ENCODE assay signal across 8 cellular contexts in the genomic region with DNA sequence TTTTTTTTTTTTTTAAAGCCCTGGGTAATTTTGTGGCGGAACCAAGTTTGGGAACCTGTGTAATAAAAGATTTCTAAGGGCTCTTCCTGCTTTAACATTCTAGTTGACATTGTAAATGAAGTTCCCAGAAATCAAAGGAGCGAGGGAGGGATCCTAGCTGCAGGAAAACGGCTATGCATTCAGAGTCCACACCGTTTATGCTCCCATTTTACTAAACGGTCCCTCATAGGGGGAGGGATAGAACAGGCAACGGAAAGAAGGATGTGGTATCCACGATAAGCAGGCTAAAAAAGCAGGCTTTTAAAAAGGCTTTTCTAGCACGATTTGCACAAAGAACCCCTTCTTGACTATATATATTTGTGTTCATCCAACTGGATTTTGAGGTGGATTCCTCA. TPM values are rescaled to one million over a fixed set of nuclear protein-coding genes. Genes with fewer than 3 reads are reported as not detected.
DNase-seq lines count a peak whose midpoint lies in the region; ATAC-seq and TF ChIP-seq lines count a peak whose summit lies in the region.

No MANE protein-coding gene starts in this region.

- peak overlapping the region; percentile 74 for H3K4me3 ChIP-seq in epithelial cell of proximal tubule (ENCODE audit: low read depth, low read length)

- TF ChIP-seq CTCF in epithelial cell of proximal tubule (conservative IDR thresholded peaks at IDR 0.05; ENCODE audit: low read depth, low read length) (no peak), nephron progenitor cell (IDR thresholded peaks at IDR 0.05) (no peak)

- DNase-seq in activated T-cell treated with anti-CD3 and anti-CD28 coated beads, Interleukin-2, amount 50 U/mL, for 72 hours, result no peak
- DNase-seq in activated T-cell treated with anti-CD3 and anti-CD28 coated beads, Interleukin-2, amount 50 U/mL, for 48 hours, result no peak
- DNase-seq in RKO (ENCODE audit: low spot score) (peak; percentile 28), epithelial cell of proximal tubule (ENCODE audit: low read depth) (no peak), nephron progenitor cell (no peak), NK-92 (lab: John Stamatoyannopoulos, UW; ENCODE audit: unreplicated experiment) (no peak)
- DNase-seq in NK-92 treated with Interleukin-12 subunit alpha and Interleukin-12 subunit beta, amount 100 ng/mL, for 24 hours (lab: John Stamatoyannopoulos, UW), result no peak

- peaks cover 24% of the 10 kb centered on the region for H3K4me1 Mint-ChIP-seq in activated T-cell treated with anti-CD3 and anti-CD28 coated beads, Interleukin-2, amount 50 U/mL, for 72 hours (ENCODE audit: low read depth)
- H3K4me1 Mint-ChIP-seq in nephron progenitor cell, result peaks cover 23% of the 10 kb centered on the region

- H3K27me3 Mint-ChIP-seq in activated T-cell treated with anti-CD3 and anti-CD28 coated beads, Interleukin-2, amount 50 U/mL, for 72 hours (ENCODE audit: low read depth), result no peaks in the 10 kb centered on the region
- no peaks in the 10 kb centered on the region for H3K27me3 Mint-ChIP-seq in nephron progenitor cell (ENCODE audit: low read depth, poor library complexity)

- H3K4me3 Mint-ChIP-seq in activated T-cell treated with anti-CD3 and anti-CD28 coated beads, Interleukin-2, amount 50 U/mL, for 72 hours, result peak overlapping the region; percentile 95 to 98
- peak overlapping the region; percentile 99 for H3K4me3 Mint-ChIP-seq in nephron progenitor cell

- ATAC-seq in activated T-cell treated with anti-CD3 and anti-CD28 coated beads, Interleukin-2, amount 50 U/mL, for 72 hours (replicated peaks in 1 of 2), result peak; percentile 24 to 36
- ATAC-seq in GM18498 (IDR thresholded peaks at IDR 0.05; ENCODE audit: unreplicated experiment), result no peak

- no peaks in the 10 kb centered on the region for H3K9me3 Mint-ChIP-seq in activated T-cell treated with anti-CD3 and anti-CD28 coated beads, Interleukin-2, amount 50 U/mL, for 72 hours
- no peaks in the 10 kb centered on the region for H3K9me3 Mint-ChIP-seq in nephron progenitor cell

- peak overlapping the region; percentile 41 for H3K27ac Mint-ChIP-seq in activated T-cell treated with anti-CD3 and anti-CD28 coated beads, Interleukin-2, amount 50 U/mL, for 72 hours
- peak overlapping the region; percentile 59 for H3K27ac Mint-ChIP-seq in nephron progenitor cell

- H3K36me3 Mint-ChIP-seq in activated T-cell treated with anti-CD3 and anti-CD28 coated beads, Interleukin-2, amount 50 U/mL, for 72 hours (ENCODE audit: insufficient read depth in 2 of 2), result peaks cover 0 to 2% of the 10 kb centered on the region in 2 donors
- H3K36me3 Mint-ChIP-seq in nephron progenitor cell (ENCODE audit: low read depth), result peaks cover 8% of the 10 kb centered on the region

RNA-seq across cellular contexts. Expression of a gene that starts 0.6 kb away (rescaled TPM):
- total RNA-seq in activated T-cell treated with anti-CD3 and anti-CD28 coated beads, Interleukin-2, amount 50 U/mL, for 72 hours, result 1 to 10 TPM; 3.3 to 4.4 TPM
- 10.7 and 13.1 TPM in 2 replicates for total RNA-seq in epithelial cell of proximal tubule

RNA-seq across cellular contexts. Expression of a gene that starts 35.7 kb away (rescaled TPM):
- under 1 TPM in 1 of 2 donors, not detected in 1; 0.14 TPM for total RNA-seq in activated T-cell treated with anti-CD3 and anti-CD28 coated beads, Interleukin-2, amount 50 U/mL, for 72 hours
- 0.22 TPM in 1 of 2 replicates, not detected in the other for total RNA-seq in epithelial cell of proximal tubule

RNA-seq across cellular contexts. Expression of a gene that starts 56.8 kb away (rescaled TPM):
- total RNA-seq in activated T-cell treated with anti-CD3 and anti-CD28 coated beads, Interleukin-2, amount 50 U/mL, for 72 hours, result 10 to 100 TPM; 39.2 to 39.3 TPM
- total RNA-seq in epithelial cell of proximal tubule, result 39.8 and 41.8 TPM in 2 replicates
